29 cellular contexts compared by ENCODE assay signal in genomic region chr20:939606-940005, GRCh38. TPM values are rescaled to one million over a fixed set of nuclear protein-coding genes. Genes with fewer than 3 reads are reported as not detected.
"Had no signal": no experiment of that assay in that cellular context is flagged by ENCODE, and none has a peak within 500 bp of the region (broad histone marks: within the 10 kb centered on the region; RNA-seq: fewer than 3 reads in every experiment).

No MANE protein-coding gene starts in this region.

- H3K27me3 ChIP-seq: adrenal gland, body of pancreas had no signal

- H3K36me3 ChIP-seq: adrenal gland, heart left ventricle had no signal

- H3K36me3 Mint-ChIP-seq: activated naive CD4-positive, alpha-beta T cell treated with anti-CD3 and anti-CD28 coated beads, Interleukin-2, amount 50 U/mL, for 24 hours; activated naive CD8-positive, alpha-beta T cell treated with anti-CD3 and anti-CD28 coated beads for 36 hours had no signal

- H3K9me3 Mint-ChIP-seq: activated CD4-positive, alpha-beta memory T cell treated with anti-CD3 and anti-CD28 coated beads, Interleukin-2, amount 10 ng/mL, durations not matched to agents 7 days and 5 days; activated CD4-positive, alpha-beta T cell treated with anti-CD3 and anti-CD28 coated beads, Interleukin-2, amount 10 ng/mL, durations not matched to agents 7 days and 5 days; activated naive CD4-positive, alpha-beta T cell treated with anti-CD3 and anti-CD28 coated beads for 36 hours; activated naive CD4-positive, alpha-beta T cell treated with anti-CD3 and anti-CD28 coated beads, Interleukin-2, amount 50 U/mL, for 24 hours; activated naive CD8-positive, alpha-beta T cell treated with anti-CD3 and anti-CD28 coated beads for 36 hours; activated naive CD8-positive, alpha-beta T cell treated with anti-CD3 and anti-CD28 coated beads, Interleukin-2, amount 50 U/mL, for 24 hours; activated T-helper 1 cell treated with anti-CD3 and anti-CD28 coated beads, Interleukin-12 subunit alpha, Interleukin-12 subunit beta, Interleukin-2, Interleukin-4 antibody, amounts not matched to agents 30 ng/mL and 10 ng/mL and 1 ng/mL, durations not matched to agents 14 hours and 24 hours and 36 hours; activated T-helper 2 cell treated with anti-CD3 and anti-CD28 coated beads, Interferon-gamma antibody, Interleukin-2, Interleukin-4, amounts not matched to agents 10 μg/mL and 5 μg/mL and 100 μg/mL, durations not matched to agents 14 hours and 24 hours and 36 hours had no signal

- H3K4me1 ChIP-seq: adrenal gland, body of pancreas, heart left ventricle had no signal

- H3K4me1 Mint-ChIP-seq: activated CD4-positive, alpha-beta memory T cell treated with anti-CD3 and anti-CD28 coated beads, Interleukin-2, amount 10 ng/mL, durations not matched to agents 7 days and 5 days; activated CD4-positive, alpha-beta T cell treated with anti-CD3 and anti-CD28 coated beads, Interleukin-2, amount 10 ng/mL, durations not matched to agents 7 days and 5 days; activated naive CD4-positive, alpha-beta T cell treated with anti-CD3 and anti-CD28 coated beads, Interleukin-2, amount 50 U/mL, for 24 hours; activated naive CD8-positive, alpha-beta T cell treated with anti-CD3 and anti-CD28 coated beads for 36 hours; activated naive CD8-positive, alpha-beta T cell treated with anti-CD3 and anti-CD28 coated beads, Interleukin-2, amount 50 U/mL, for 24 hours had no signal

- ATAC-seq: activated naive CD8-positive, alpha-beta T cell treated with anti-CD3 and anti-CD28 coated beads, Interleukin-2, amount 50 U/mL, for 24 hours; body of pancreas; esophagus mucosa; heart left ventricle had no signal

- H3K4me3 ChIP-seq: adrenal gland, body of pancreas, heart left ventricle had no signal

- DNase-seq: activated CD4-positive, alpha-beta memory T cell treated with anti-CD3 and anti-CD28 coated beads, Interleukin-2, amount 10 ng/mL, durations not matched to agents 7 days and 5 days; activated CD4-positive, alpha-beta T cell treated with anti-CD3 and anti-CD28 coated beads for 1 hour; activated CD4-positive, alpha-beta T cell treated with anti-CD3 and anti-CD28 coated beads for 4 hours; activated CD4-positive, alpha-beta T cell treated with anti-CD3 and anti-CD28 coated beads, Interleukin-2, amount 10 ng/mL, durations not matched to agents 7 days and 5 days; activated CD4-positive, alpha-beta T cell treated with anti-CD3 and anti-CD28 coated beads, Interleukin-2, amount 50 U/mL, for 4 hours; activated effector memory CD4-positive, alpha-beta T cell treated with anti-CD3 and anti-CD28 coated beads, Interleukin-2, amount 50 U/mL, for 16 hours; activated naive CD4-positive, alpha-beta T cell treated with anti-CD3 and anti-CD28 coated beads for 36 hours; activated naive CD8-positive, alpha-beta T cell treated with anti-CD3 and anti-CD28 coated beads for 36 hours; activated naive CD8-positive, alpha-beta T cell treated with anti-CD3 and anti-CD28 coated beads, Interleukin-2, amount 50 U/mL, for 24 hours; activated T-cell treated with anti-CD3 and anti-CD28 coated beads, Interleukin-2, amount 50 U/mL, for 1 hour; activated T-cell treated with anti-CD3 and anti-CD28 coated beads, Interleukin-2, amount 50 U/mL, for 48 hours; adrenal gland; amygdala; aorta; body of pancreas; caudate nucleus; effector CD8-positive, alpha-beta T cell; foreskin fibroblast; glutamatergic neuron; heart left ventricle; T-helper 2 cell had no signal

- H3K27ac ChIP-seq: adrenal gland, body of pancreas, heart left ventricle had no signal

- H3K27ac Mint-ChIP-seq: activated CD4-positive, alpha-beta memory T cell treated with anti-CD3 and anti-CD28 coated beads, Interleukin-2, amount 10 ng/mL, durations not matched to agents 7 days and 5 days; activated CD4-positive, alpha-beta T cell treated with anti-CD3 and anti-CD28 coated beads, Interleukin-2, amount 10 ng/mL, durations not matched to agents 7 days and 5 days; activated naive CD4-positive, alpha-beta T cell treated with anti-CD3 and anti-CD28 coated beads for 36 hours; activated naive CD4-positive, alpha-beta T cell treated with anti-CD3 and anti-CD28 coated beads, Interleukin-2, amount 50 U/mL, for 24 hours; activated naive CD8-positive, alpha-beta T cell treated with anti-CD3 and anti-CD28 coated beads for 36 hours; activated naive CD8-positive, alpha-beta T cell treated with anti-CD3 and anti-CD28 coated beads, Interleukin-2, amount 50 U/mL, for 24 hours; activated T-helper 1 cell treated with anti-CD3 and anti-CD28 coated beads, Interleukin-12 subunit alpha, Interleukin-12 subunit beta, Interleukin-2, Interleukin-4 antibody, amounts not matched to agents 30 ng/mL and 10 ng/mL and 1 ng/mL, durations not matched to agents 14 hours and 24 hours and 36 hours; activated T-helper 2 cell treated with anti-CD3 and anti-CD28 coated beads, Interferon-gamma antibody, Interleukin-2, Interleukin-4, amounts not matched to agents 10 μg/mL and 5 μg/mL and 100 μg/mL, durations not matched to agents 14 hours and 24 hours and 36 hours had no signal

- H3K9me3 ChIP-seq: adrenal gland, body of pancreas, heart left ventricle had no signal

- H3K4me3 Mint-ChIP-seq: activated CD4-positive, alpha-beta memory T cell treated with anti-CD3 and anti-CD28 coated beads, Interleukin-2, amount 10 ng/mL, durations not matched to agents 7 days and 5 days; activated CD4-positive, alpha-beta T cell treated with anti-CD3 and anti-CD28 coated beads, Interleukin-2, amount 10 ng/mL, durations not matched to agents 7 days and 5 days; activated naive CD4-positive, alpha-beta T cell treated with anti-CD3 and anti-CD28 coated beads for 36 hours; activated naive CD4-positive, alpha-beta T cell treated with anti-CD3 and anti-CD28 coated beads, Interleukin-2, amount 50 U/mL, for 24 hours; activated naive CD8-positive, alpha-beta T cell treated with anti-CD3 and anti-CD28 coated beads for 36 hours; activated naive CD8-positive, alpha-beta T cell treated with anti-CD3 and anti-CD28 coated beads, Interleukin-2, amount 50 U/mL, for 24 hours; activated T-helper 1 cell treated with anti-CD3 and anti-CD28 coated beads, Interleukin-12 subunit alpha, Interleukin-12 subunit beta, Interleukin-2, Interleukin-4 antibody, amounts not matched to agents 30 ng/mL and 10 ng/mL and 1 ng/mL, durations not matched to agents 14 hours and 24 hours and 36 hours had no signal

- H3K27me3 Mint-ChIP-seq: activated naive CD4-positive, alpha-beta T cell treated with anti-CD3 and anti-CD28 coated beads, Interleukin-2, amount 50 U/mL, for 24 hours; activated naive CD8-positive, alpha-beta T cell treated with anti-CD3 and anti-CD28 coated beads for 36 hours had no signal

RNA-seq across cellular contexts. Expression of gene ANGPT4, which starts 23.5 kb away (rescaled TPM):
- total RNA-seq: activated CD4-positive, alpha-beta memory T cell treated with anti-CD3 and anti-CD28 coated beads, Interleukin-2, amount 10 ng/mL, durations not matched to agents 7 days and 5 days; activated CD4-positive, alpha-beta T cell treated with anti-CD3 and anti-CD28 coated beads, Interleukin-2, amount 10 ng/mL, durations not matched to agents 7 days and 5 days; activated naive CD4-positive, alpha-beta T cell treated with anti-CD3 and anti-CD28 coated beads for 36 hours; activated naive CD8-positive, alpha-beta T cell treated with anti-CD3 and anti-CD28 coated beads for 36 hours; activated T-helper 1 cell treated with anti-CD3 and anti-CD28 coated beads, Interleukin-12 subunit alpha, Interleukin-12 subunit beta, Interleukin-2, Interleukin-4 antibody, amounts not matched to agents 30 ng/mL and 10 ng/mL and 1 ng/mL, durations not matched to agents 14 hours and 24 hours and 36 hours; activated T-helper 2 cell treated with anti-CD3 and anti-CD28 coated beads, Interferon-gamma antibody, Interleukin-2, Interleukin-4, amounts not matched to agents 10 μg/mL and 5 μg/mL and 100 μg/mL, durations not matched to agents 14 hours and 24 hours and 36 hours; dermis microvascular lymphatic vessel endothelial cell; epithelial cell of proximal tubule; frontal cortex; T-helper 1 cell treated with Interleukin-12 subunit alpha and Interleukin-12 subunit beta and Interleukin-4 antibody, amounts not matched to agents 30 ng/mL and 1 ng/mL, for 36 hours had no signal
